In genomic region chr13:100154835-100155463, GRCh38 we compare ENCODE assay signal across 23 cellular contexts.
"Had no signal": no experiment of that assay in that cellular context is flagged by ENCODE, and none has a peak within 500 bp of the region (broad histone marks: within the 10 kb centered on the region; RNA-seq: fewer than 3 reads in every experiment).

No MANE protein-coding gene starts in this region.

- H3K4me3 ChIP-seq: gastroesophageal sphincter, heart left ventricle, left lung, prostate gland, thoracic aorta, upper lobe of right lung had no signal

- ATAC-seq: activated CD4-positive, alpha-beta T cell treated with anti-CD3 and anti-CD28 coated beads for 36 hours; activated naive CD4-positive, alpha-beta T cell treated with anti-CD3 and anti-CD28 coated beads, Interleukin-2, amount 50 U/mL, for 72 hours; activated T-helper 17 cell treated with anti-CD3 and anti-CD28 coated beads, Interleukin-2, amount 50 U/mL, for 72 hours; gastroesophageal sphincter; heart left ventricle; left lung; naive thymus-derived CD8-positive, alpha-beta T cell; stimulated activated naive B cell treated with anti-CD40 and anti-IgM and Interleukin-4, amounts not matched to agents 10 μg/mL and 1 μg/mL and 100 μg/mL, for 72 hours; upper lobe of right lung had no signal

- H3K27ac ChIP-seq: gastroesophageal sphincter, heart left ventricle, left lung, prostate gland, thoracic aorta, upper lobe of right lung had no signal

- H3K36me3 ChIP-seq: prostate gland had no signal

- DNase-seq: activated B cell treated with CpG ODN at 0.5 μM for 24 hours; activated CD4-positive, alpha-beta T cell treated with anti-CD3 and anti-CD28 coated beads for 36 hours; activated CD4-positive, alpha-beta T cell treated with anti-CD3 and anti-CD28 coated beads, Interleukin-2, amount 50 U/mL, for 4 hours; activated CD8-positive, alpha-beta memory T cell treated with anti-CD3 and anti-CD28 coated beads for 24 hours; activated CD8-positive, alpha-beta memory T cell treated with anti-CD3 and anti-CD28 coated beads, Interleukin-2, amount 50 U/mL, for 4 hours; activated T-cell treated with anti-CD3 and anti-CD28 coated beads, Interleukin-2, amount 50 U/mL, for 24 hours; aorta; central memory CD4-positive, alpha-beta T cell; dermis blood vessel endothelial cell; heart left ventricle; kidney glomerular epithelial cell; left lung; naive thymus-derived CD8-positive, alpha-beta T cell; stimulated activated CD4-positive, alpha-beta T cell treated with anti-CD3 and anti-CD28 coated beads, Interleukin-2, amount 100 ng/mL, for 48 hours; stimulated activated CD8-positive, alpha-beta memory T cell treated with anti-CD3 and anti-CD28 coated beads, Interleukin-4, amount 100 ng/mL, for 48 hours; stimulated activated naive B cell treated with anti-CD40 and anti-IgM and Interleukin-4, amounts not matched to agents 10 μg/mL and 1 μg/mL and 100 μg/mL, for 72 hours; T-helper 9 cell; upper lobe of right lung had no signal

- H3K27me3 ChIP-seq: gastroesophageal sphincter, heart left ventricle, left lung, upper lobe of right lung had no signal

- H3K9me3 ChIP-seq: gastroesophageal sphincter, heart left ventricle, left lung, prostate gland, thoracic aorta, upper lobe of right lung had no signal

- H3K4me1 ChIP-seq: gastroesophageal sphincter, heart left ventricle, left lung, prostate gland, upper lobe of right lung had no signal
